Comparison of ENCODE assay signal across 8 cellular contexts in genomic region chr6:44387346-44388134, GRCh38. TPM values are rescaled to one million over a fixed set of nuclear protein-coding genes. Genes with fewer than 3 reads are reported as not detected.
A peak's percentile ranks its signal among the peaks of the same experiment; 100 is the strongest.
DNase-seq lines count a peak whose midpoint lies in the region; ATAC-seq and TF ChIP-seq lines count a peak whose summit lies in the region.

CDC5L (plus strand) TSS chr6:44387706; CDS start chr6:44387824, 118 bp downstream.

- no peaks in the 10 kb centered on the region for H3K9me3 ChIP-seq in CD8-positive, alpha-beta T cell (ENCODE audit: low read length)
- no peaks in the 10 kb centered on the region for H3K9me3 ChIP-seq in lung (ENCODE audit: control insufficient read depth in 2 of 2, insufficient read depth in 1 of 2, low read length in 1 of 2)

- no peaks in the 10 kb centered on the region for H3K27me3 Mint-ChIP-seq in CD8-positive, alpha-beta T cell (ENCODE audit: low read depth)

- TF ChIP-seq CTCF in CD8-positive, alpha-beta T cell (IDR thresholded peaks at IDR 0.05), result no peak
- TF ChIP-seq CTCF in lung (IDR thresholded peaks at IDR 0.05; ENCODE audit: control extremely low read depth, extremely low read depth), result no peak

- no peaks in the 10 kb centered on the region for H3K27me3 ChIP-seq in CD8-positive, alpha-beta T cell (ENCODE audit: insufficient read depth, low read length)
- no peaks in the 10 kb centered on the region for H3K27me3 ChIP-seq in lung (ENCODE audit: control insufficient read depth, insufficient read depth)

- intact Hi-C loops in CD8-positive, alpha-beta T cell (cut with DNase I, micrococcal nuclease), result loop anchor here (1.0 to 5.0 kb wide), 8 partner anchors 74 to 1740 kb away; partner anchors contain the start of genes AARS2 (in 2 of the 2), ENPP4 (in 1 of the 2), MRPL14 (in 1 of the 2) and NFKBIE (in 1 of the 2)

- peaks cover 34% of the 10 kb centered on the region for H3K36me3 Mint-ChIP-seq in CD8-positive, alpha-beta T cell

- peak within 1 kb of the TSS; percentile 98 for H3K4me3 Mint-ChIP-seq in CD8-positive, alpha-beta T cell

- peak; percentile 83 for ATAC-seq in CD8-positive, alpha-beta T cell
- ATAC-seq in GM19467 (IDR thresholded peaks at IDR 0.05; ENCODE audit: unreplicated experiment) (peak; percentile 92), lung (ENCODE audit: insufficient read depth, low FRiP score) (peak; percentile 79)

- 0% methylated on average over 56 of the region's 56 CpGs for WGBS in lung, 2 donors

- peak; percentile 78 to 92 (median 88) for DNase-seq in CD8-positive, alpha-beta T cell
- peak; percentile 98 for DNase-seq in HS-5 (ENCODE audit: low read depth)
- peak; percentile 94 for DNase-seq in NK-92 treated with Interleukin-12 subunit alpha and Interleukin-12 subunit beta, amount 100 ng/mL, for 24 hours (lab: John Stamatoyannopoulos, UW)
- peak; percentile 96 for DNase-seq in activated CD8-positive, alpha-beta memory T cell treated with anti-CD3 and anti-CD28 coated beads for 24 hours
- DNase-seq in effector CD8-positive, alpha-beta T cell (lab: John Stamatoyannopoulos, UW), result peak; percentile 90
- DNase-seq in lung (ENCODE audit: low spot score), result peak; percentile 92
- peak; percentile 66 to 84 (median 82) for DNase-seq in stimulated activated CD4-positive, alpha-beta T cell treated with anti-CD3 and anti-CD28 coated beads, TNF-alpha, amount 100 ng/mL, for 4 hours (ENCODE audit: low read depth in 3 of 3)

- peak within 1 kb of the TSS; percentile 98 for H3K27ac Mint-ChIP-seq in CD8-positive, alpha-beta T cell

- H3K27ac ChIP-seq in CD8-positive, alpha-beta T cell (ENCODE audit: low read depth, low read length), result peak within 1 kb of the TSS; percentile 73
- H3K27ac ChIP-seq in lung (ENCODE audit: low read depth in 1 of 2, low read length in 1 of 2), result peak within 1 kb of the TSS; percentile 74 to 94

- H3K9me3 Mint-ChIP-seq in CD8-positive, alpha-beta T cell, result no peaks in the 10 kb centered on the region

- peaks cover 24% of the 10 kb centered on the region for H3K4me1 ChIP-seq in CD8-positive, alpha-beta T cell (ENCODE audit: insufficient read depth, low read length)
- peaks cover 3 to 15% of the 10 kb centered on the region in 2 donors for H3K4me1 ChIP-seq in lung (ENCODE audit: control insufficient read depth in 2 of 2, insufficient read depth in 2 of 2, low read length in 2 of 2)

- H3K4me3 ChIP-seq in CD8-positive, alpha-beta T cell (ENCODE audit: low read depth, low read length), result peak within 1 kb of the TSS; percentile 67
- peak within 1 kb of the TSS; percentile 60 for H3K4me3 ChIP-seq in lung

- POLR2A ChIA-PET in CD8-positive, alpha-beta T cell (lab: Charles Lee), result interaction anchor here (0.9 to 1.0 kb wide), 2 partner anchors 10 to 140 kb away, joined by 4 read pairs; partner anchors contain the start of gene HSP90AB1

- CTCF ChIA-PET in CD8-positive, alpha-beta T cell (lab: Charles Lee), result no interaction called here

- peaks cover 42% of the 10 kb centered on the region for H3K4me1 Mint-ChIP-seq in CD8-positive, alpha-beta T cell (ENCODE audit: low read depth)

- peaks cover 5% of the 10 kb centered on the region for H3K36me3 ChIP-seq in CD8-positive, alpha-beta T cell (ENCODE audit: insufficient read depth, low read length)
- H3K36me3 ChIP-seq in lung (ENCODE audit: control insufficient read depth in 2 of 2, insufficient read depth in 2 of 2, low read length in 2 of 2), result peaks cover 1 to 2% of the 10 kb centered on the region in 2 donors

RNA-seq across cellular contexts. Expression of gene CDC5L, which starts in this region (rescaled TPM):
- total RNA-seq in CD8-positive, alpha-beta T cell, result 10 to 100 TPM; 24.1 to 24.4 TPM
- 10 to 100 TPM; 13.2 to 26.8 TPM for total RNA-seq in lung
- 1 to 10 TPM; 5.1 to 9.5 TPM for polyA plus RNA-seq in lung

Comparison
In these comparisons a context has a peak if more than half of its experiments do, and no peak if none do; other contexts are left out.
1. Peak in every context shown above with its lines: DNase-seq, ATAC-seq, H3K4me3 ChIP-seq and H3K27ac ChIP-seq.